Comparison of ENCODE assay signal across 17 cellular contexts in genomic region chr14:51535443-51536044, GRCh38.
"Had no signal": no experiment of that assay in that cellular context is flagged by ENCODE, and none has a peak within 500 bp of the region (broad histone marks: within the 10 kb centered on the region; RNA-seq: fewer than 3 reads in every experiment).

No MANE protein-coding gene starts in this region.

- H3K36me3 ChIP-seq: adrenal gland, left lung, thyroid gland had no signal

- H3K27me3 ChIP-seq: adrenal gland, left lung, thyroid gland had no signal

- H3K4me1 ChIP-seq: left lung had no signal

- H3K4me3 ChIP-seq: adrenal gland, left lung, thyroid gland had no signal

- H3K4me1 Mint-ChIP-seq: stimulated activated naive B cell treated with anti-CD40 and anti-IgM and Interleukin-4, amounts not matched to agents 10 μg/mL and 1 μg/mL and 100 μg/mL, for 72 hours had no signal

- DNase-seq: activated CD4-positive, alpha-beta T cell treated with anti-CD3 and anti-CD28 coated beads, Interleukin-2, amount 50 U/mL, for 1 hour; activated CD8-positive, alpha-beta memory T cell treated with anti-CD3 and anti-CD28 coated beads for 24 hours; activated gamma-delta T cell; activated T-cell treated with anti-CD3 and anti-CD28 coated beads, Interleukin-2, amount 50 U/mL, for 72 hours; effector memory CD4-positive, alpha-beta T cell; foreskin melanocyte; hypothalamus; left lung; nephron progenitor cell; nucleus accumbens; stimulated activated naive B cell treated with anti-CD40 and anti-IgM and Interleukin-4, amounts not matched to agents 10 μg/mL and 1 μg/mL and 100 μg/mL, for 72 hours; T-helper 1 cell; T-helper 9 cell had no signal

- ATAC-seq: activated CD4-positive, CD25-positive, alpha-beta regulatory T cell treated with anti-CD3 and anti-CD28 coated beads, Interleukin-2, amount 50 U/mL, for 24 hours; activated naive CD4-positive, alpha-beta T cell treated with anti-CD3 and anti-CD28 coated beads, Interleukin-2, amount 50 U/mL, for 72 hours; activated T-cell treated with anti-CD3 and anti-CD28 coated beads, Interleukin-2, amount 50 U/mL, for 72 hours; left lung; stimulated activated naive B cell treated with anti-CD40 and anti-IgM and Interleukin-4, amounts not matched to agents 10 μg/mL and 1 μg/mL and 100 μg/mL, for 72 hours had no signal

- H3K27ac Mint-ChIP-seq: activated naive CD4-positive, alpha-beta T cell treated with anti-CD3 and anti-CD28 coated beads, Interleukin-2, amount 50 U/mL, for 72 hours; stimulated activated naive B cell treated with anti-CD40 and anti-IgM and Interleukin-4, amounts not matched to agents 10 μg/mL and 1 μg/mL and 100 μg/mL, for 72 hours had no signal

- H3K4me3 Mint-ChIP-seq: activated T-cell treated with anti-CD3 and anti-CD28 coated beads, Interleukin-2, amount 50 U/mL, for 72 hours; nephron progenitor cell; stimulated activated naive B cell treated with anti-CD40 and anti-IgM and Interleukin-4, amounts not matched to agents 10 μg/mL and 1 μg/mL and 100 μg/mL, for 72 hours had no signal

- H3K36me3 Mint-ChIP-seq: activated naive CD4-positive, alpha-beta T cell treated with anti-CD3 and anti-CD28 coated beads, Interleukin-2, amount 50 U/mL, for 72 hours; stimulated activated naive B cell treated with anti-CD40 and anti-IgM and Interleukin-4, amounts not matched to agents 10 μg/mL and 1 μg/mL and 100 μg/mL, for 72 hours had no signal

- H3K27ac ChIP-seq: left lung had no signal

- H3K9me3 ChIP-seq: adrenal gland, left lung, thyroid gland had no signal
